29 cellular contexts compared by ENCODE assay signal in the genomic region with DNA sequence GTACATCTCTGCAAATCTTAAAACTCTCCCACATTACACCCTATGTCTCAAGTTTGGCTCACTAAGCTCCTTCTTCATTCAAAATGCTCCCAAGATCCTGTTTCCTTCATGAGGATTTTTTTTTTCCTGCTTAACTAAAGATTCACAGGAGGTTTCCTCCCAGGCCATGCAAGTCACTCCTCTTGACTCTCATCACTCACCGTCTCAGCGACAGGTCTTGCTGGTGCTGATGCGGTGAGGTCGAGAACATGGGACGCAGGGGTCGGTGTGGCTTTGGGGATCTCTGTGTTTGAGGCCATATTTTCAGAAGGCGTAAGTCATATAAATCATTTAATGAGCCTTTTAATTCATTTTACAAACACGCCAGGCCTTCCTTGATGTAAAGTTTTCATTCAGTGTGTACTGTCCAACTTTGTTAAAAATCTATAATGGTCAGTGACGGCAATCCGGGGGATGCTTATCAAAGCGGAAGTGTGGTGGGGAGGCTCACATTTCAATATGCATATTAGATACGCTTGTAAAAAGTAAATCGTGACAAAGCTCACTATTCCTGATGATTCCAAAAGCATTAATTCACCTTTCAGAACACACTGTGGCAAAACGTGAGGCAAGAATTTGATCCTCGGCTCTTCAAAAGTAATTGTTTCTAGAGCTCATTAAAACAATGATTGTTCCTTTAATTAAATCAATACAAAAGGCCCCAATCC. TPM values are rescaled to one million over a fixed set of nuclear protein-coding genes. Genes with fewer than 3 reads are reported as not detected.
DNase-seq lines count a peak whose midpoint lies in the region; ATAC-seq and TF ChIP-seq lines count a peak whose summit lies in the region.
"Had no signal": no experiment of that assay in that cellular context is flagged by ENCODE, and none has a peak within 500 bp of the region (broad histone marks: within the 10 kb centered on the region; RNA-seq: fewer than 3 reads in every experiment).

No MANE protein-coding gene starts in this region.

- H3K27me3 ChIP-seq in mammary epithelial cell (ENCODE audit: insufficient read depth, low read length) = no peaks in the 10 kb centered on the region
- H3K27me3 ChIP-seq: adrenal gland had no signal

- no peak overlapping the region for H3K4me3 ChIP-seq in mammary epithelial cell (replicated peaks in 1 of 3; ENCODE audit: insufficient read depth in 1 of 3, low read depth in 2 of 3, low read length in 3 of 3)
- H3K4me3 ChIP-seq: adrenal gland, thoracic aorta had no signal

- WGBS in mammary epithelial cell (ENCODE audit: low coverage, missing lambda C conversion rate) = 91% methylated on average over 15 of the region's 15 CpGs

- peaks cover 11% of the 10 kb centered on the region for H3K36me3 ChIP-seq in mammary epithelial cell (ENCODE audit: insufficient read depth, low read length)
- H3K36me3 ChIP-seq: adrenal gland, thoracic aorta had no signal

- H3K4me2 ChIP-seq in mammary epithelial cell (ENCODE audit: insufficient read depth, low read depth, low read length) = no peak overlapping the region

- H3K9me3 ChIP-seq in mammary epithelial cell (replicated peaks; ENCODE audit: insufficient read depth, low read length) = no peaks in the 10 kb centered on the region
- H3K9me3 ChIP-seq: adrenal gland, left ventricle myocardium inferior, thoracic aorta had no signal

- H3K4me1 Mint-ChIP-seq in HFFc6 (ENCODE audit: low read depth) (peaks cover 33% of the 10 kb centered on the region), nephron (peaks cover 44% of the 10 kb centered on the region), type B pancreatic cell (ENCODE audit: unreplicated experiment) (peaks cover 52% of the 10 kb centered on the region)
- no peaks in the 10 kb centered on the region for H3K4me1 Mint-ChIP-seq in activated CD4-positive, alpha-beta T cell treated with anti-CD3 and anti-CD28 coated beads for 36 hours
- H3K4me1 Mint-ChIP-seq: activated naive CD4-positive, alpha-beta T cell treated with anti-CD3 and anti-CD28 coated beads, Interleukin-2, amount 10 ng/mL, durations not matched to agents 7 days and 5 days; CD8-positive, alpha-beta memory T cell; T-helper 17 cell had no signal

- no peak overlapping the region for H3K4me3 Mint-ChIP-seq in HFFc6
- peak overlapping the region in 2 of 3 experiments; percentile 3 to 9 for H3K4me3 Mint-ChIP-seq in nephron
- peak overlapping the region; percentile 6 for H3K4me3 Mint-ChIP-seq in type B pancreatic cell
- H3K4me3 Mint-ChIP-seq in activated CD4-positive, alpha-beta T cell treated with anti-CD3 and anti-CD28 coated beads for 36 hours = no peak overlapping the region
- H3K4me3 Mint-ChIP-seq: activated CD4-positive, alpha-beta memory T cell treated with anti-CD3 and anti-CD28 coated beads for 36 hours; activated naive CD4-positive, alpha-beta T cell treated with anti-CD3 and anti-CD28 coated beads, Interleukin-2, amount 10 ng/mL, durations not matched to agents 7 days and 5 days; CD8-positive, alpha-beta memory T cell; naive thymus-derived CD4-positive, alpha-beta T cell; T-helper 17 cell had no signal

- peaks cover 30% of the 10 kb centered on the region for H3K4me1 ChIP-seq in mammary epithelial cell (ENCODE audit: insufficient read depth, low read length)
- H3K4me1 ChIP-seq: adrenal gland had no signal

- H3K9ac ChIP-seq in mammary epithelial cell (ENCODE audit: insufficient read depth, low read length) = no peak overlapping the region

- dilution Hi-C loops in mammary epithelial cell (cut with HindIII; ENCODE audit: low sequenced_read_pairs) = no loop called here

- H3K27me3 Mint-ChIP-seq in HFFc6 (ENCODE audit: insufficient read depth) (peaks cover 3% of the 10 kb centered on the region; the same call in 1 of the 2 replicates), nephron (ENCODE audit: low read depth) (no peaks in the 10 kb centered on the region), type B pancreatic cell (no peaks in the 10 kb centered on the region)
- H3K27me3 Mint-ChIP-seq in activated CD4-positive, alpha-beta T cell treated with anti-CD3 and anti-CD28 coated beads for 36 hours = peaks cover 18% of the 10 kb centered on the region

- BruUV-seq in mammary epithelial cell (replicated peaks; lab: Mats Ljungman, UMichigan) = no TSS peak

- DNase-seq in HFFc6 (no peak), mammary epithelial cell (no peak), type B pancreatic cell (ENCODE audit: extremely low spot score, unreplicated experiment) (no peak), activated gamma-delta T cell treated with Interleukin-2 at 50 U/mL for 16 hours (no peak)
- no peak for DNase-seq in activated CD4-positive, alpha-beta T cell treated with anti-CD3 and anti-CD28 coated beads for 36 hours
- DNase-seq: activated CD4-positive, alpha-beta memory T cell treated with anti-CD3 and anti-CD28 coated beads for 36 hours; activated naive CD4-positive, alpha-beta T cell treated with anti-CD3 and anti-CD28 coated beads, Interleukin-2, amount 10 ng/mL, durations not matched to agents 7 days and 5 days; adrenal gland; CD8-positive, alpha-beta memory T cell; effector memory CD4-positive, alpha-beta T cell; EL; Karpas-422; left ventricle myocardium inferior; midbrain; naive thymus-derived CD4-positive, alpha-beta T cell; NCI-H1417 treated with DMSO at 0.1 percent for 48 hours; NCI-H2081; NCI-H2227 treated with DMSO at 0.1 percent for 48 hours; NCI-H526 treated with DMSO at 0.1 percent for 48 hours; NK-92 treated with Interleukin-12 subunit alpha and Interleukin-12 subunit beta, amount 100 ng/mL, for 24 hours; PC-3; SHP77; stimulated activated naive CD4-positive, alpha-beta T cell treated with Interleukin-2 at 50 U/mL for 16 hours; T-helper 17 cell had no signal

- H4K20me1 ChIP-seq in mammary epithelial cell (ENCODE audit: insufficient read depth, low read length) = no peaks in the 10 kb centered on the region

- TF ChIP-seq CTCF in HFFc6 (IDR thresholded peaks at IDR 0.05) = no peak
- TF ChIP-seq CTCF in mammary epithelial cell (conservative IDR thresholded peaks at IDR 0.05 in 1 of 2, IDR thresholded peaks at IDR 0.05 in 1 of 2; ENCODE audit: extremely low read depth in 1 of 2, insufficient read depth in 1 of 2, low read depth in 1 of 2, low read length in 2 of 2) = no peak
- TF ChIP-seq CTCF in nephron (IDR thresholded peaks at IDR 0.05; ENCODE audit: unreplicated experiment in 3 of 3) = no peak
- no peak for TF ChIP-seq CTCF in type B pancreatic cell (conservative IDR thresholded peaks at IDR 0.05)

- in situ Hi-C loops in mammary epithelial cell (cut with MboI; ENCODE audit: low sequenced_read_pairs in 2 of 2) = loop anchor here in 1 of 2 donors (5.0 kb wide), 1 partner anchor 433 kb away; no protein-coding TSS in a partner anchor

- no peak for ATAC-seq in HG03280 (IDR thresholded peaks at IDR 0.05; ENCODE audit: unreplicated experiment)
- no peak for ATAC-seq in activated CD4-positive, alpha-beta T cell treated with anti-CD3 and anti-CD28 coated beads for 36 hours
- ATAC-seq: activated CD4-positive, CD25-positive, alpha-beta regulatory T cell treated with anti-CD3 and anti-CD28 coated beads, Interleukin-2, amount 50 U/mL, for 24 hours; HepG2; naive thymus-derived CD4-positive, alpha-beta T cell; PC-3; T-helper 17 cell had no signal

- CTCF ChIA-PET in mammary epithelial cell (lab: Charles Lee; ENCODE audit: low non-redundant PET) = no interaction called here
- CTCF ChIA-PET in activated CD4-positive, alpha-beta T cell treated with anti-CD3 and anti-CD28 coated beads for 36 hours (lab: Charles Lee) = interaction anchor here (0.6 to 1.5 kb wide), 2 partner anchors 21 to 443 kb away, joined by 3 to 6 read pairs; no protein-coding TSS in a partner anchor

- POLR2A ChIA-PET in activated CD4-positive, alpha-beta T cell treated with anti-CD3 and anti-CD28 coated beads for 36 hours (lab: Charles Lee) = no interaction called here

- H3K27ac Mint-ChIP-seq in HFFc6 = peak overlapping the region; percentile 32
- peak overlapping the region; percentile 1 to 23 (median 6) for H3K27ac Mint-ChIP-seq in nephron
- H3K27ac Mint-ChIP-seq in type B pancreatic cell = no peak overlapping the region
- H3K27ac Mint-ChIP-seq in activated CD4-positive, alpha-beta T cell treated with anti-CD3 and anti-CD28 coated beads for 36 hours = no peak overlapping the region
- H3K27ac Mint-ChIP-seq: activated CD4-positive, alpha-beta memory T cell treated with anti-CD3 and anti-CD28 coated beads for 36 hours; activated naive CD4-positive, alpha-beta T cell treated with anti-CD3 and anti-CD28 coated beads, Interleukin-2, amount 10 ng/mL, durations not matched to agents 7 days and 5 days; naive thymus-derived CD4-positive, alpha-beta T cell; T-helper 17 cell had no signal

- intact Hi-C loops in mammary epithelial cell (cut with micrococcal nuclease) = no loop called here
- intact Hi-C loops in activated CD4-positive, alpha-beta T cell treated with anti-CD3 and anti-CD28 coated beads for 36 hours (cut with DNase I, micrococcal nuclease) = no loop called here

- H3K79me2 ChIP-seq in mammary epithelial cell (ENCODE audit: insufficient read depth, low read length) = peaks cover 96% of the 10 kb centered on the region

- peaks cover 17% of the 10 kb centered on the region; the same call in 1 of the 2 replicates for H3K36me3 Mint-ChIP-seq in HFFc6 (ENCODE audit: low read depth)
- peaks cover 42% of the 10 kb centered on the region for H3K36me3 Mint-ChIP-seq in nephron (ENCODE audit: low read depth)
- H3K36me3 Mint-ChIP-seq in type B pancreatic cell = peaks cover 46% of the 10 kb centered on the region
- no peaks in the 10 kb centered on the region for H3K36me3 Mint-ChIP-seq in activated CD4-positive, alpha-beta T cell treated with anti-CD3 and anti-CD28 coated beads for 36 hours (ENCODE audit: low read depth)
- H3K36me3 Mint-ChIP-seq: activated CD4-positive, alpha-beta memory T cell treated with anti-CD3 and anti-CD28 coated beads for 36 hours; activated naive CD4-positive, alpha-beta T cell treated with anti-CD3 and anti-CD28 coated beads, Interleukin-2, amount 10 ng/mL, durations not matched to agents 7 days and 5 days; CD8-positive, alpha-beta memory T cell; naive thymus-derived CD4-positive, alpha-beta T cell had no signal

- peak overlapping the region; percentile 65 for H3K27ac ChIP-seq in mammary epithelial cell (ENCODE audit: insufficient read depth, low read depth, low read length)
- H3K27ac ChIP-seq: adrenal gland, left ventricle myocardium inferior, thoracic aorta had no signal

- H3K9me3 Mint-ChIP-seq in HFFc6 (no peaks in the 10 kb centered on the region), nephron (no peaks in the 10 kb centered on the region), type B pancreatic cell (no peaks in the 10 kb centered on the region)
- H3K9me3 Mint-ChIP-seq in activated CD4-positive, alpha-beta T cell treated with anti-CD3 and anti-CD28 coated beads for 36 hours (ENCODE audit: low read depth) = no peaks in the 10 kb centered on the region
- H3K9me3 Mint-ChIP-seq: activated CD4-positive, alpha-beta memory T cell treated with anti-CD3 and anti-CD28 coated beads for 36 hours; activated naive CD4-positive, alpha-beta T cell treated with anti-CD3 and anti-CD28 coated beads, Interleukin-2, amount 10 ng/mL, durations not matched to agents 7 days and 5 days; CD8-positive, alpha-beta memory T cell had no signal

- H2AFZ ChIP-seq in mammary epithelial cell (ENCODE audit: low read depth, low read length) = no peak overlapping the region

RNA-seq across cellular contexts. Expression of a gene that starts 20.4 kb away (rescaled TPM):
- total RNA-seq in HFFc6 (2021; fragmentation: NEBNext Ultra II Directional; extraction: Animal tissue kit (Norgen Biotek cat#: 25700)) = 10 to 100 TPM in 5 of 6 experiments, 1 to 10 TPM in 1; 8.1 to 32.5 (median 30.6) TPM
- total RNA-seq in mammary epithelial cell (10 to 100 TPM; 37.1 to 51.8 TPM), type B pancreatic cell (ENCODE audit: low replicate concordance) (48.6 and 67.1 TPM in 2 replicates)
- 32.5 TPM for polyA plus RNA-seq in mammary epithelial cell
- 50.8 TPM for polyA minus RNA-seq in mammary epithelial cell
- under 1 TPM; 0.05 to 0.14 TPM for total RNA-seq in activated CD4-positive, alpha-beta T cell treated with anti-CD3 and anti-CD28 coated beads for 36 hours

RNA-seq across cellular contexts. Expression of a gene that starts 52.9 kb away (rescaled TPM):
- total RNA-seq in HFFc6 (2021; fragmentation: NEBNext Ultra II Directional; extraction: Animal tissue kit (Norgen Biotek cat#: 25700)) = 10 to 100 TPM; 30.3 to 39.4 (median 38.0) TPM
- total RNA-seq in mammary epithelial cell (10 to 100 TPM; 37.8 to 84.0 TPM), type B pancreatic cell (ENCODE audit: low replicate concordance) (89.0 and 128 TPM in 2 replicates)
- 21.3 TPM for polyA plus RNA-seq in mammary epithelial cell
- polyA minus RNA-seq in mammary epithelial cell = 2.6 TPM
- 10 to 100 TPM; 68.8 to 94.2 TPM for total RNA-seq in activated CD4-positive, alpha-beta T cell treated with anti-CD3 and anti-CD28 coated beads for 36 hours

Comparison
In these comparisons a context has a peak if more than half of its experiments do, and no peak if none do; other contexts are left out.
1. H3K27ac Mint-ChIP-seq: peak in HFFc6 (single experiment) and nephron (3 of 3); none in type B pancreatic cell (single experiment) and activated CD4-positive, alpha-beta T cell treated with anti-CD3 and anti-CD28 coated beads for 36 hours (single experiment).
2. H3K4me3 Mint-ChIP-seq: peak in nephron (2 of 3) and type B pancreatic cell (single experiment); none in HFFc6 (single experiment) and activated CD4-positive, alpha-beta T cell treated with anti-CD3 and anti-CD28 coated beads for 36 hours (single experiment).
3. RNA of a gene that starts 20.4 kb away (total RNA-seq): 48.6 to 67.1 TPM in type B pancreatic cell, 37.1 to 51.8 TPM in mammary epithelial cell and 8.1 to 32.5 TPM in HFFc6; 0.05 to 0.14 TPM in activated CD4-positive, alpha-beta T cell treated with anti-CD3 and anti-CD28 coated beads for 36 hours; every median in the first group is over 4 times any median in the second.